In the genomic region with DNA sequence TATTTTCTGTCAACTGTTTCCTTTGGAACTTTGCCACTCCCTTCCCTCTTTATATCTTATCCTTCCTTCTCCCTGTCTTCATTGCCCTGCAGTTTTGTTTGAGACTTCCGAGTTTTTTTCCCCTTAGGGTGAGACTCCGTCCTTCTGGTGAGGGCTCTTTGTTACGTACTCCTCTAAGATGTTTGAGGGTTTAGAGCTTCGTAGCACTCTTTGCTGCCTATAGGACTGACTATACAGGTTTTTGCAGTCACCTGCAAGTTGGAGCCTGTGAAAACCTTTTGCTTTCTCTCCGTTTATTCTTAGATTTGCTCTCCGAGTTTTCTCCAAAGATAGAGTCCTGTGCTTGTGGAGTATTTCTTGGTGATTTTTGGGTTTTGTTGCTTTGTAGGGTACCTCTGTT, we compare ENCODE assay signal across 38 cellular contexts. TPM values are rescaled to one million over a fixed set of nuclear protein-coding genes. Genes with fewer than 3 reads are reported as not detected.
"Had no signal": no experiment of that assay in that cellular context is flagged by ENCODE, and none has a peak within 500 bp of the region (broad histone marks: within the 10 kb centered on the region; RNA-seq: fewer than 3 reads in every experiment).

No MANE protein-coding gene starts in this region.

- FAIRE-seq: TTC549 had no signal

- H3K4me3 Mint-ChIP-seq: activated B cell treated with CpG ODN at 0.5 μM for 24 hours; activated CD8-positive, alpha-beta T cell treated with anti-CD3 and anti-CD28 coated beads for 36 hours; activated naive CD4-positive, alpha-beta T cell treated with anti-CD3 and anti-CD28 coated beads, Interleukin-2, amount 50 U/mL, for 24 hours; activated naive CD8-positive, alpha-beta T cell treated with anti-CD3 and anti-CD28 coated beads, Interleukin-2, amount 10 ng/mL, durations not matched to agents 7 days and 5 days; activated T-cell treated with anti-CD3 and anti-CD28 coated beads, Interleukin-2, amount 50 U/mL, for 24 hours; T-helper 1 cell treated with Interleukin-12 subunit alpha and Interleukin-12 subunit beta and Interleukin-4 antibody, amounts not matched to agents 30 μg/mL and 1 μg/mL, for 36 hours; T-helper 2 cell treated with Interferon-gamma antibody and Interleukin-4, amounts not matched to agents 5 μg/mL and 100 μg/mL, for 36 hours had no signal

- H3K9ac ChIP-seq: SK-N-SH had no signal

- H3K27ac Mint-ChIP-seq: activated B cell treated with CpG ODN at 0.5 μM for 24 hours; activated CD8-positive, alpha-beta T cell treated with anti-CD3 and anti-CD28 coated beads for 36 hours; activated naive CD4-positive, alpha-beta T cell treated with anti-CD3 and anti-CD28 coated beads, Interleukin-2, amount 50 U/mL, for 24 hours; activated naive CD8-positive, alpha-beta T cell treated with anti-CD3 and anti-CD28 coated beads, Interleukin-2, amount 10 ng/mL, durations not matched to agents 7 days and 5 days; activated T-cell treated with anti-CD3 and anti-CD28 coated beads, Interleukin-2, amount 50 U/mL, for 24 hours; activated T-helper 2 cell treated with anti-CD3 and anti-CD28 coated beads, Interferon-gamma antibody, Interleukin-2, Interleukin-4, amounts not matched to agents 10 μg/mL and 5 μg/mL and 100 μg/mL, durations not matched to agents 14 hours and 24 hours and 36 hours; T-helper 1 cell treated with Interleukin-12 subunit alpha and Interleukin-12 subunit beta and Interleukin-4 antibody, amounts not matched to agents 30 μg/mL and 1 μg/mL, for 36 hours; T-helper 2 cell treated with Interferon-gamma antibody and Interleukin-4, amounts not matched to agents 5 μg/mL and 100 μg/mL, for 36 hours had no signal

- DNase-seq: activated B cell treated with CpG ODN at 0.5 μM for 24 hours; activated CD4-positive, alpha-beta T cell treated with anti-CD3 and anti-CD28 coated beads for 48 hours; activated CD4-positive, alpha-beta T cell treated with anti-CD3 and anti-CD28 coated beads, Interleukin-2, amount 50 U/mL, for 4 hours; activated CD4-positive, CD25-positive, alpha-beta regulatory T cell treated with anti-CD3 and anti-CD28 coated beads, Interleukin-2, amount 50 U/mL, for 72 hours; activated CD8-positive, alpha-beta T cell treated with anti-CD3 and anti-CD28 coated beads for 36 hours; activated gamma-delta T cell; activated naive CD4-positive, alpha-beta T cell treated with Interleukin-2 at 50 U/mL for 16 hours; activated naive CD8-positive, alpha-beta T cell treated with anti-CD3 and anti-CD28 coated beads, Interleukin-2, amount 10 ng/mL, durations not matched to agents 7 days and 5 days; activated T-cell treated with anti-CD3 and anti-CD28 coated beads, Interleukin-2, amount 50 U/mL, for 24 hours; amygdala; Kasumi-1; KG1; MG63; NCI-H1048; NCI-H1105 treated with DMSO at 0.1 percent for 48 hours; NCI-H1436; NCI-H1694; NCI-H1930; NCI-H2081 treated with DMSO at 0.1 percent for 48 hours; NCI-H226; NCI-H446 treated with DMSO at 0.1 percent for 48 hours; NCI-H524; NCI-H69; NCI-H82; NK-92 treated with Interleukin-12 subunit alpha and Interleukin-12 subunit beta, amount 100 ng/mL, for 24 hours; PC-3; Peyer's patch; RPMI8226; SHP77 treated with DMSO at 0.1 percent for 48 hours; SK-N-SH had no signal

- H3K9me3 ChIP-seq: MG63, Peyer's patch, SJSA1, SK-N-SH had no signal

- H3K36me3 ChIP-seq: MG63, Peyer's patch, SJSA1 had no signal

- H3K4me2 ChIP-seq: SK-N-SH had no signal

- H3K27me3 ChIP-seq: ascending aorta, MG63, Peyer's patch, SJSA1 had no signal

- H3K4me1 Mint-ChIP-seq: activated B cell treated with CpG ODN at 0.5 μM for 24 hours; activated naive CD8-positive, alpha-beta T cell treated with anti-CD3 and anti-CD28 coated beads, Interleukin-2, amount 10 ng/mL, durations not matched to agents 7 days and 5 days had no signal

- ATAC-seq: activated CD8-positive, alpha-beta T cell treated with anti-CD3 and anti-CD28 coated beads for 36 hours; PC-3 had no signal

- H3K27ac ChIP-seq: ascending aorta, Peyer's patch, SJSA1 had no signal

- H3K27me3 Mint-ChIP-seq: activated B cell treated with CpG ODN at 0.5 μM for 24 hours; activated CD8-positive, alpha-beta T cell treated with anti-CD3 and anti-CD28 coated beads for 36 hours; activated naive CD4-positive, alpha-beta T cell treated with anti-CD3 and anti-CD28 coated beads, Interleukin-2, amount 50 U/mL, for 24 hours; activated naive CD8-positive, alpha-beta T cell treated with anti-CD3 and anti-CD28 coated beads, Interleukin-2, amount 10 ng/mL, durations not matched to agents 7 days and 5 days; activated T-cell treated with anti-CD3 and anti-CD28 coated beads, Interleukin-2, amount 50 U/mL, for 24 hours had no signal

- H3K4me1 ChIP-seq: ascending aorta, Peyer's patch, SJSA1 had no signal

- H3K4me3 ChIP-seq: ascending aorta, MG63, Peyer's patch, SJSA1 had no signal

RNA-seq across cellular contexts. Expression of a gene that starts 41.7 kb away (rescaled TPM):
- total RNA-seq: activated B cell treated with CpG ODN at 0.5 μM for 24 hours; activated CD8-positive, alpha-beta memory T cell treated with anti-CD3 and anti-CD28 coated beads for 36 hours; activated CD8-positive, alpha-beta T cell treated with anti-CD3 and anti-CD28 coated beads for 36 hours; activated naive CD8-positive, alpha-beta T cell treated with anti-CD3 and anti-CD28 coated beads, Interleukin-2, amount 10 ng/mL, durations not matched to agents 7 days and 5 days; activated T-helper 2 cell treated with anti-CD3 and anti-CD28 coated beads, Interferon-gamma antibody, Interleukin-2, Interleukin-4, amounts not matched to agents 10 μg/mL and 5 μg/mL and 100 μg/mL, durations not matched to agents 14 hours and 24 hours and 36 hours; ascending aorta; PC-3; SJSA1 had no signal
- polyA plus RNA-seq: SK-N-SH had no signal
